ENCODE assay signal across 22 cellular contexts in the genomic region with DNA sequence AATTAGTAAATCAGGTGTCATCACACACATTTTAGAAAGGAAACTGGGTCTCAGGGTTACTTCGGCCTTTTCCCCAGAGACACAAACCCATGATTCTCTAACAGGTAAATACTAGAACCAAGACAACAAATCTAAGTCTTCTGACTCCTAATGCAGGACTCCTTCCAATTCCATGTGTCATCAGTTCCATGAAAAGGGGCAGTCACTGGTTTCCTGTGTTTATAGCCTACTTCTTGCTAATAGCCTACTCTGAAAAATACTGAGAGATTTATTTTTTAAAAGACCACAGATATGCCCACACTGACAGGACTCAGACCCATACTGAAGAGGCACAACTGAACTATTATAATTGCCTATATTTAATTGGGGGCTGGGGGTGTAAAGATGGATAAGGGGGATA. TPM values are rescaled to one million over a fixed set of nuclear protein-coding genes. Genes with fewer than 3 reads are reported as not detected.
DNase-seq lines count a peak whose midpoint lies in the region; ATAC-seq and TF ChIP-seq lines count a peak whose summit lies in the region.
"Had no signal": no experiment of that assay in that cellular context is flagged by ENCODE, and none has a peak within 500 bp of the region (broad histone marks: within the 10 kb centered on the region; RNA-seq: fewer than 3 reads in every experiment).

No MANE protein-coding gene starts in this region.

- TF ChIP-seq CTCF in fibroblast of villous mesenchyme (IDR thresholded peaks at IDR 0.05; ENCODE audit: insufficient read depth, low read depth, low read length), result no peak
- no peak for TF ChIP-seq CTCF in SK-N-SH (IDR thresholded peaks at IDR 0.05)

- POLR2A ChIA-PET in SK-N-SH (lab: Yijun Ruan, JAX), result no interaction called here

- H3K36me3 ChIP-seq in SK-N-SH (replicated peaks in 1 of 2; ENCODE audit: control insufficient read depth in 1 of 2, insufficient read depth in 2 of 2, low read length in 1 of 2), result peaks cover 31 to 71% of the 10 kb centered on the region in 2 experiments

- 0 out of 4 replicates have a peak overlapping the region, but pooled peaks of 1 of the 2 experiments have one; percentile 0 for H3K27ac ChIP-seq in SK-N-SH (ENCODE audit: low read depth in 2 of 2, low read length in 1 of 2)
- H3K27ac ChIP-seq: skin epidermis, suprapubic skin had no signal

- H4K20me1 ChIP-seq in SK-N-SH (ENCODE audit: insufficient read depth), result peaks cover 99% of the 10 kb centered on the region

- no peak for ATAC-seq in stimulated activated naive CD8-positive, alpha-beta T cell treated with anti-CD3 and anti-CD28 coated beads, Interleukin-15, amount 100 ng/mL, for 72 hours
- ATAC-seq in activated naive CD8-positive, alpha-beta T cell treated with anti-CD3 and anti-CD28 coated beads, Interleukin-2, amount 50 U/mL, for 24 hours, result no peak
- ATAC-seq in GM18520 (IDR thresholded peaks at IDR 0.05; ENCODE audit: unreplicated experiment), result no peak
- ATAC-seq: activated CD8-positive, alpha-beta memory T cell treated with anti-CD3 and anti-CD28 coated beads, Interleukin-2, amount 10 ng/mL, durations not matched to agents 7 days and 5 days; T-helper 17 cell had no signal

- no peak overlapping the region for H2AFZ ChIP-seq in SK-N-SH (ENCODE audit: low read depth)

- no peaks in the 10 kb centered on the region for H3K27me3 ChIP-seq in SK-N-SH (ENCODE audit: insufficient read depth)
- H3K27me3 ChIP-seq: adrenal gland, suprapubic skin had no signal

- H3K4me3 ChIP-seq in fibroblast of villous mesenchyme (ENCODE audit: low read depth, low read length) (no peak overlapping the region), SK-N-SH (ENCODE audit: low read depth in 2 of 2, low read length in 1 of 2) (no peak overlapping the region)
- H3K4me3 ChIP-seq: adrenal gland, skin epidermis, suprapubic skin had no signal

- no peaks in the 10 kb centered on the region for H3K9me2 ChIP-seq in SK-N-SH

- H3K79me2 ChIP-seq in SK-N-SH (ENCODE audit: insufficient read depth), result peaks cover 100% of the 10 kb centered on the region

- no peak for TF ChIP-seq EP300 in SK-N-SH (IDR thresholded peaks at IDR 0.05; ENCODE audit: borderline replicate concordance in 1 of 2, low read depth in 1 of 2, low read length in 1 of 2)

- CTCF ChIA-PET in SK-N-SH (lab: Yijun Ruan, JAX), result no interaction called here

- H3K27me3 Mint-ChIP-seq in stimulated activated naive CD8-positive, alpha-beta T cell treated with anti-CD3 and anti-CD28 coated beads, Interleukin-15, Interleukin-2, amounts not matched to agents 100 ng/mL and 50 ng/mL, for 24 hours, result no peaks in the 10 kb centered on the region
- no peaks in the 10 kb centered on the region for H3K27me3 Mint-ChIP-seq in stimulated activated naive CD8-positive, alpha-beta T cell treated with anti-CD3 and anti-CD28 coated beads, Interleukin-15, amount 100 ng/mL, for 72 hours
- no peaks in the 10 kb centered on the region for H3K27me3 Mint-ChIP-seq in activated naive CD8-positive, alpha-beta T cell treated with anti-CD3 and anti-CD28 coated beads, Interleukin-2, amount 50 U/mL, for 24 hours
- H3K27me3 Mint-ChIP-seq in activated T-helper 2 cell treated with anti-CD3 and anti-CD28 coated beads, Interferon-gamma antibody, Interleukin-2, Interleukin-4, amounts not matched to agents 10 μg/mL and 5 μg/mL and 100 μg/mL, durations not matched to agents 14 hours and 24 hours and 36 hours (ENCODE audit: low read depth), result no peaks in the 10 kb centered on the region
- H3K27me3 Mint-ChIP-seq: activated CD8-positive, alpha-beta memory T cell treated with anti-CD3 and anti-CD28 coated beads, Interleukin-2, amount 10 ng/mL, durations not matched to agents 7 days and 5 days; memory B cell; T-helper 17 cell had no signal

- no peaks in the 10 kb centered on the region for H3K9me3 Mint-ChIP-seq in stimulated activated naive CD8-positive, alpha-beta T cell treated with anti-CD3 and anti-CD28 coated beads, Interleukin-15, Interleukin-2, amounts not matched to agents 100 ng/mL and 50 ng/mL, for 24 hours
- no peaks in the 10 kb centered on the region for H3K9me3 Mint-ChIP-seq in stimulated activated naive CD8-positive, alpha-beta T cell treated with anti-CD3 and anti-CD28 coated beads, Interleukin-15, amount 100 ng/mL, for 72 hours
- no peaks in the 10 kb centered on the region for H3K9me3 Mint-ChIP-seq in activated naive CD8-positive, alpha-beta T cell treated with anti-CD3 and anti-CD28 coated beads, Interleukin-2, amount 50 U/mL, for 24 hours
- no peaks in the 10 kb centered on the region for H3K9me3 Mint-ChIP-seq in activated T-helper 2 cell treated with anti-CD3 and anti-CD28 coated beads, Interferon-gamma antibody, Interleukin-2, Interleukin-4, amounts not matched to agents 10 μg/mL and 5 μg/mL and 100 μg/mL, durations not matched to agents 14 hours and 24 hours and 36 hours

- H3K36me3 Mint-ChIP-seq in stimulated activated naive CD8-positive, alpha-beta T cell treated with anti-CD3 and anti-CD28 coated beads, Interleukin-15, Interleukin-2, amounts not matched to agents 100 ng/mL and 50 ng/mL, for 24 hours (ENCODE audit: low read depth), result peaks cover 69% of the 10 kb centered on the region
- peaks cover 43% of the 10 kb centered on the region for H3K36me3 Mint-ChIP-seq in activated naive CD8-positive, alpha-beta T cell treated with anti-CD3 and anti-CD28 coated beads, Interleukin-2, amount 50 U/mL, for 24 hours (ENCODE audit: low read depth)
- peaks cover 70% of the 10 kb centered on the region for H3K36me3 Mint-ChIP-seq in activated T-helper 2 cell treated with anti-CD3 and anti-CD28 coated beads, Interferon-gamma antibody, Interleukin-2, Interleukin-4, amounts not matched to agents 10 μg/mL and 5 μg/mL and 100 μg/mL, durations not matched to agents 14 hours and 24 hours and 36 hours (ENCODE audit: low read depth)

- H3K9me3 ChIP-seq in SK-N-SH, result no peaks in the 10 kb centered on the region
- H3K9me3 ChIP-seq: adrenal gland, suprapubic skin had no signal

- no peaks in the 10 kb centered on the region; a peak in 1 of 4 replicates for H3K4me1 ChIP-seq in SK-N-SH (ENCODE audit: control insufficient read depth in 1 of 2, insufficient read depth in 2 of 2, low read depth in 1 of 2, low read length in 1 of 2)
- H3K4me1 ChIP-seq: suprapubic skin had no signal

- no peak overlapping the region for H3K9ac ChIP-seq in SK-N-SH

- H3F3A ChIP-seq in SK-N-SH (replicated peaks; ENCODE audit: insufficient read depth), result peaks cover 15% of the 10 kb centered on the region

- no peak overlapping the region for H3K4me2 ChIP-seq in SK-N-SH

- H3K4me3 Mint-ChIP-seq in stimulated activated naive CD8-positive, alpha-beta T cell treated with anti-CD3 and anti-CD28 coated beads, Interleukin-15, Interleukin-2, amounts not matched to agents 100 ng/mL and 50 ng/mL, for 24 hours, result no peak overlapping the region
- H3K4me3 Mint-ChIP-seq in stimulated activated naive CD8-positive, alpha-beta T cell treated with anti-CD3 and anti-CD28 coated beads, Interleukin-15, amount 100 ng/mL, for 72 hours, result no peak overlapping the region
- no peak overlapping the region for H3K4me3 Mint-ChIP-seq in activated naive CD8-positive, alpha-beta T cell treated with anti-CD3 and anti-CD28 coated beads, Interleukin-2, amount 50 U/mL, for 24 hours
- no peak overlapping the region for H3K4me3 Mint-ChIP-seq in activated T-helper 2 cell treated with anti-CD3 and anti-CD28 coated beads, Interferon-gamma antibody, Interleukin-2, Interleukin-4, amounts not matched to agents 10 μg/mL and 5 μg/mL and 100 μg/mL, durations not matched to agents 14 hours and 24 hours and 36 hours (ENCODE audit: low read depth)
- H3K4me3 Mint-ChIP-seq: activated CD8-positive, alpha-beta memory T cell treated with anti-CD3 and anti-CD28 coated beads, Interleukin-2, amount 10 ng/mL, durations not matched to agents 7 days and 5 days; memory B cell; T-helper 17 cell had no signal

- WGBS in SK-N-SH (ENCODE audit: low lambda C conversion rate), result 100% methylated on average over 1 of the region's 1 CpG

- H3K4me1 Mint-ChIP-seq in stimulated activated naive CD8-positive, alpha-beta T cell treated with anti-CD3 and anti-CD28 coated beads, Interleukin-15, Interleukin-2, amounts not matched to agents 100 ng/mL and 50 ng/mL, for 24 hours (ENCODE audit: low read depth), result peaks cover 9% of the 10 kb centered on the region
- H3K4me1 Mint-ChIP-seq in stimulated activated naive CD8-positive, alpha-beta T cell treated with anti-CD3 and anti-CD28 coated beads, Interleukin-15, amount 100 ng/mL, for 72 hours, result peaks cover 5% of the 10 kb centered on the region
- peaks cover 13% of the 10 kb centered on the region for H3K4me1 Mint-ChIP-seq in activated naive CD8-positive, alpha-beta T cell treated with anti-CD3 and anti-CD28 coated beads, Interleukin-2, amount 50 U/mL, for 24 hours
- peaks cover 10% of the 10 kb centered on the region for H3K4me1 Mint-ChIP-seq in activated T-helper 2 cell treated with anti-CD3 and anti-CD28 coated beads, Interferon-gamma antibody, Interleukin-2, Interleukin-4, amounts not matched to agents 10 μg/mL and 5 μg/mL and 100 μg/mL, durations not matched to agents 14 hours and 24 hours and 36 hours (ENCODE audit: low read depth)

- no peak for DNase-seq in stimulated activated naive CD8-positive, alpha-beta T cell treated with anti-CD3 and anti-CD28 coated beads, Interleukin-15, amount 100 ng/mL, for 72 hours
- DNase-seq in activated naive CD8-positive, alpha-beta T cell treated with anti-CD3 and anti-CD28 coated beads, Interleukin-2, amount 50 U/mL, for 24 hours, result no peak
- peak; percentile 10 for DNase-seq in fibroblast of villous mesenchyme (ENCODE audit: low read depth)
- no peak for DNase-seq in SK-N-SH
- no peak for DNase-seq in activated T-helper 2 cell treated with anti-CD3 and anti-CD28 coated beads, Interferon-gamma antibody, Interleukin-2, Interleukin-4, amounts not matched to agents 10 μg/mL and 5 μg/mL and 100 μg/mL, durations not matched to agents 14 hours and 24 hours and 36 hours (ENCODE audit: low spot score)
- DNase-seq: ACHN; activated CD8-positive, alpha-beta memory T cell treated with anti-CD3 and anti-CD28 coated beads, Interleukin-2, amount 10 ng/mL, durations not matched to agents 7 days and 5 days; activated effector memory CD4-positive, alpha-beta T cell treated with Interleukin-2 at 50 U/mL for 16 hours; adrenal gland; C1 segment of cervical spinal cord; Calu3; glutamatergic neuron; NCI-H1105; NCI-H2029; NCI-H69; stimulated activated CD4-positive, alpha-beta T cell treated with anti-CD3 and anti-CD28 coated beads, Interleukin-2, amount 100 ng/mL, for 24 hours; T-helper 17 cell had no signal

- peak overlapping the region; percentile 31 for H3K27ac Mint-ChIP-seq in stimulated activated naive CD8-positive, alpha-beta T cell treated with anti-CD3 and anti-CD28 coated beads, Interleukin-15, Interleukin-2, amounts not matched to agents 100 ng/mL and 50 ng/mL, for 24 hours
- H3K27ac Mint-ChIP-seq in stimulated activated naive CD8-positive, alpha-beta T cell treated with anti-CD3 and anti-CD28 coated beads, Interleukin-15, amount 100 ng/mL, for 72 hours, result no peak overlapping the region
- H3K27ac Mint-ChIP-seq in activated naive CD8-positive, alpha-beta T cell treated with anti-CD3 and anti-CD28 coated beads, Interleukin-2, amount 50 U/mL, for 24 hours, result peak overlapping the region; percentile 0
- H3K27ac Mint-ChIP-seq in activated T-helper 2 cell treated with anti-CD3 and anti-CD28 coated beads, Interferon-gamma antibody, Interleukin-2, Interleukin-4, amounts not matched to agents 10 μg/mL and 5 μg/mL and 100 μg/mL, durations not matched to agents 14 hours and 24 hours and 36 hours, result no peak overlapping the region
- H3K27ac Mint-ChIP-seq: activated CD8-positive, alpha-beta memory T cell treated with anti-CD3 and anti-CD28 coated beads, Interleukin-2, amount 10 ng/mL, durations not matched to agents 7 days and 5 days had no signal

- TF ChIP-seq RAD21 in SK-N-SH (IDR thresholded peaks at IDR 0.05; ENCODE audit: low read length), result no peak

- intact Hi-C loops in activated T-helper 2 cell treated with anti-CD3 and anti-CD28 coated beads, Interferon-gamma antibody, Interleukin-2, Interleukin-4, amounts not matched to agents 10 μg/mL and 5 μg/mL and 100 μg/mL, durations not matched to agents 14 hours and 24 hours and 36 hours (cut with micrococcal nuclease), result no loop called here

RNA-seq across cellular contexts. Expression of gene RAB1A, which starts 33.0 kb away (rescaled TPM):
- 91.5 and 101 TPM in 2 replicates for total RNA-seq in fibroblast of villous mesenchyme
- 111 and 113 TPM in 2 replicates for polyA plus RNA-seq in SK-N-SH (2012; rRNA removed)
- polyA plus RNA-seq in SK-N-SH (2012; cell fraction: cytosol; rRNA removed), result 131 and 214 TPM in 2 replicates
- 25.4 and 55.8 TPM in 2 replicates for polyA plus RNA-seq in SK-N-SH (2012; cell fraction: nucleus; rRNA removed)
- 88.1 and 96.6 TPM in 2 replicates for total RNA-seq in activated T-helper 2 cell treated with anti-CD3 and anti-CD28 coated beads, Interferon-gamma antibody, Interleukin-2, Interleukin-4, amounts not matched to agents 10 μg/mL and 5 μg/mL and 100 μg/mL, durations not matched to agents 14 hours and 24 hours and 36 hours

RNA-seq across cellular contexts. Expression of gene CEP68, which starts 40.7 kb away (rescaled TPM):
- 8.1 and 9.9 TPM in 2 replicates for total RNA-seq in fibroblast of villous mesenchyme
- 6.2 and 7.8 TPM in 2 replicates for polyA plus RNA-seq in SK-N-SH (2012; rRNA removed)
- polyA plus RNA-seq in SK-N-SH (2012; cell fraction: cytosol; rRNA removed), result 5.4 and 6.8 TPM in 2 replicates
- 9.0 and 12.6 TPM in 2 replicates for polyA plus RNA-seq in SK-N-SH (2012; cell fraction: nucleus; rRNA removed)
- 5.9 and 6.1 TPM in 2 replicates for total RNA-seq in activated T-helper 2 cell treated with anti-CD3 and anti-CD28 coated beads, Interferon-gamma antibody, Interleukin-2, Interleukin-4, amounts not matched to agents 10 μg/mL and 5 μg/mL and 100 μg/mL, durations not matched to agents 14 hours and 24 hours and 36 hours

Comparison
In these comparisons a context has a peak if more than half of its experiments do, and no peak if none do; other contexts are left out.
1. H3K27ac Mint-ChIP-seq: peak in stimulated activated naive CD8-positive, alpha-beta T cell treated with anti-CD3 and anti-CD28 coated beads, Interleukin-15, Interleukin-2, amounts not matched to agents 100 ng/mL and 50 ng/mL, for 24 hours (single experiment) and activated naive CD8-positive, alpha-beta T cell treated with anti-CD3 and anti-CD28 coated beads, Interleukin-2, amount 50 U/mL, for 24 hours (single experiment); none in stimulated activated naive CD8-positive, alpha-beta T cell treated with anti-CD3 and anti-CD28 coated beads, Interleukin-15, amount 100 ng/mL, for 72 hours (0 of 2) and activated T-helper 2 cell treated with anti-CD3 and anti-CD28 coated beads, Interferon-gamma antibody, Interleukin-2, Interleukin-4, amounts not matched to agents 10 μg/mL and 5 μg/mL and 100 μg/mL, durations not matched to agents 14 hours and 24 hours and 36 hours (single experiment).